ENCODE assay signal across 1 cellular context in the genomic region with DNA sequence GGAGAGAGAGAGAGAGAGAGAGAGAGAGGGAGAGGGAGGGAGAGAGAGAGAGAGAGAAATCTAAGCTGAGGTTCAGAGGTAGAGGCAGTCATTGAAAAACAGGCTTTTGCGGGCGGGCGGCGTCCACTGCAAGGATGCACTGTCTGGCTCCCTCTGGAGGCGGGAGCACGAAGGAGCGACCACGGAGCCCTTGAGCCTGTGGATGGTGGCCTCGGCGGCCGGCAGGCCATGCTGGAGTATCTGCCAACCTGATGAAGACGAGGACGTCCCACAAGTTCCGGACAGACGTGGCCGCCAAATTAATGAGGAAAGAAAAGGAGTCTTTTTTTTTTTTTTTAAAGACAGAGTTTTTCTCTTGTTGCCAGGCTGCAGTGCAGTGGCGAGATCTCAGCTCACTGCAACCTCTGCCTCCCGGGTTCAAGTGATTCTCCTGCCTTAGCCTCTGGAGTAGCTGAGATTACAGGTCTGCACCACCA.
TF ChIP-seq lines count a peak whose summit lies in the region.

No MANE protein-coding gene starts in this region.

TF ChIP-seq in K562, 482 proteins besides CTCF, POLR2A, EP300 and RAD21 (continued from another document and continues in another):
- TF ChIP-seq PKNOX1 (IDR thresholded peaks at IDR 0.05) (no peak), ATF3 (IDR thresholded peaks at IDR 0.05) (no peak), ATF3 (CRISPR knock-in tag; conservative IDR thresholded peaks at IDR 0.05) (no peak), ZBTB2 (IDR thresholded peaks at IDR 0.05) (no peak), ZNF282 (CRISPR knock-in tag; IDR thresholded peaks at IDR 0.05) (no peak), TFAP4 (CRISPR knock-in tag; IDR thresholded peaks at IDR 0.05; ENCODE audit: borderline replicate concordance) (peak; percentile 46; the same call in 1 of the 2 replicates), TAF9B (IDR thresholded peaks at IDR 0.05; ENCODE audit: partially characterized antibody) (no peak), BRCA1 (IDR thresholded peaks at IDR 0.05) (no peak), BRCA1 (CRISPR knock-in tag; IDR thresholded peaks at IDR 0.05) (no peak), CC2D1A (IDR thresholded peaks at IDR 0.05) (peak; percentile 65; the same call in 1 of the 2 replicates), RAD51 (IDR thresholded peaks at IDR 0.05; ENCODE audit: borderline replicate concordance, low read depth) (no peak), ZNF583 (CRISPR knock-in tag; IDR thresholded peaks at IDR 0.05) (no peak), CBFA2T2 (conservative IDR thresholded peaks at IDR 0.05) (no peak), TBP (optimal IDR thresholded peaks at IDR 0.05; ENCODE audit: low read depth, low read length) (no peak), CCAR2 (IDR thresholded peaks at IDR 0.05; ENCODE audit: low read depth, low read length) (no peak), CBFB (CRISPR knock-in tag; IDR thresholded peaks at IDR 0.05) (no peak), ZNF408 (CRISPR knock-in tag; IDR thresholded peaks at IDR 0.05; ENCODE audit: low read depth) (no peak), MTF1 (CRISPR knock-in tag; IDR thresholded peaks at IDR 0.05; ENCODE audit: borderline replicate concordance) (no peak), ZBTB33 (CRISPR knock-in tag; IDR thresholded peaks at IDR 0.05) (peak; percentile 64), HNRNPUL1 (IDR thresholded peaks at IDR 0.05; ENCODE audit: low read length) (no peak), CHD1 (IDR thresholded peaks at IDR 0.05; ENCODE audit: low read length) (no peak), ZNF407 (IDR thresholded peaks at IDR 0.05; ENCODE audit: low read depth) (no peak), RCOR1 (IDR thresholded peaks at IDR 0.05; ENCODE audit: borderline replicate concordance in 1 of 2, low read depth in 2 of 2, low read length in 2 of 2) (peak in 1 of 2 experiments; percentile 51; a peak in 1 of 4 replicates), TAL1 (IDR thresholded peaks at IDR 0.05) (no peak), HMG20B (CRISPR knock-in tag; IDR thresholded peaks at IDR 0.05) (no peak)
- TF ChIP-seq, protein P1, sequence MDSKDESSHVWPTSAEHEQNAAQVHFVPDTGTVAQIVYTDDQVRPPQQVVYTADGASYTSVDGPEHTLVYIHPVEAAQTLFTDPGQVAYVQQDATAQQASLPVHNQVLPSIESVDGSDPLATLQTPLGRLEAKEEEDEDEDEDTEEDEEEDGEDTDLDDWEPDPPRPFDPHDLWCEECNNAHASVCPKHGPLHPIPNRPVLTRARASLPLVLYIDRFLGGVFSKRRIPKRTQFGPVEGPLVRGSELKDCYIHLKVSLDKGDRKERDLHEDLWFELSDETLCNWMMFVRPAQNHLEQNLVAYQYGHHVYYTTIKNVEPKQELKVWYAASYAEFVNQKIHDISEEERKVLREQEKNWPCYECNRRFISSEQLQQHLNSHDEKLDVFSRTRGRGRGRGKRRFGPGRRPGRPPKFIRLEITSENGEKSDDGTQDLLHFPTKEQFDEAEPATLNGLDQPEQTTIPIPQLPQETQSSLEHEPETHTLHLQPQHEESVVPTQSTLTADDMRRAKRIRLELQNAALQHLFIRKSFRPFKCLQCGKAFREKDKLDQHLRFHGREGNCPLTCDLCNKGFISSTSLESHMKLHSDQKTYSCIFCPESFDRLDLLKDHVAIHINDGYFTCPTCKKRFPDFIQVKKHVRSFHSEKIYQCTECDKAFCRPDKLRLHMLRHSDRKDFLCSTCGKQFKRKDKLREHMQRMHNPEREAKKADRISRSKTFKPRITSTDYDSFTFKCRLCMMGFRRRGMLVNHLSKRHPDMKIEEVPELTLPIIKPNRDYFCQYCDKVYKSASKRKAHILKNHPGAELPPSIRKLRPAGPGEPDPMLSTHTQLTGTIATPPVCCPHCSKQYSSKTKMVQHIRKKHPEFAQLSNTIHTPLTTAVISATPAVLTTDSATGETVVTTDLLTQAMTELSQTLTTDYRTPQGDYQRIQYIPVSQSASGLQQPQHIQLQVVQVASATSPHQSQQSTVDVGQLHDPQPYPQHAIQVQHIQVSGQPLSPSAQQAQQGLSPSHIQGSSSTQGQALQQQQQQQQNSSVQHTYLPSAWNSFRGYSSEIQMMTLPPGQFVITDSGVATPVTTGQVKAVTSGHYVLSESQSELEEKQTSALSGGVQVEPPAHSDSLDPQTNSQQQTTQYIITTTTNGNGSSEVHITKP (IDR thresholded peaks at IDR 0.05; ENCODE audit: partially characterized antibody) = no peak
- TF ChIP-seq, protein P2, sequence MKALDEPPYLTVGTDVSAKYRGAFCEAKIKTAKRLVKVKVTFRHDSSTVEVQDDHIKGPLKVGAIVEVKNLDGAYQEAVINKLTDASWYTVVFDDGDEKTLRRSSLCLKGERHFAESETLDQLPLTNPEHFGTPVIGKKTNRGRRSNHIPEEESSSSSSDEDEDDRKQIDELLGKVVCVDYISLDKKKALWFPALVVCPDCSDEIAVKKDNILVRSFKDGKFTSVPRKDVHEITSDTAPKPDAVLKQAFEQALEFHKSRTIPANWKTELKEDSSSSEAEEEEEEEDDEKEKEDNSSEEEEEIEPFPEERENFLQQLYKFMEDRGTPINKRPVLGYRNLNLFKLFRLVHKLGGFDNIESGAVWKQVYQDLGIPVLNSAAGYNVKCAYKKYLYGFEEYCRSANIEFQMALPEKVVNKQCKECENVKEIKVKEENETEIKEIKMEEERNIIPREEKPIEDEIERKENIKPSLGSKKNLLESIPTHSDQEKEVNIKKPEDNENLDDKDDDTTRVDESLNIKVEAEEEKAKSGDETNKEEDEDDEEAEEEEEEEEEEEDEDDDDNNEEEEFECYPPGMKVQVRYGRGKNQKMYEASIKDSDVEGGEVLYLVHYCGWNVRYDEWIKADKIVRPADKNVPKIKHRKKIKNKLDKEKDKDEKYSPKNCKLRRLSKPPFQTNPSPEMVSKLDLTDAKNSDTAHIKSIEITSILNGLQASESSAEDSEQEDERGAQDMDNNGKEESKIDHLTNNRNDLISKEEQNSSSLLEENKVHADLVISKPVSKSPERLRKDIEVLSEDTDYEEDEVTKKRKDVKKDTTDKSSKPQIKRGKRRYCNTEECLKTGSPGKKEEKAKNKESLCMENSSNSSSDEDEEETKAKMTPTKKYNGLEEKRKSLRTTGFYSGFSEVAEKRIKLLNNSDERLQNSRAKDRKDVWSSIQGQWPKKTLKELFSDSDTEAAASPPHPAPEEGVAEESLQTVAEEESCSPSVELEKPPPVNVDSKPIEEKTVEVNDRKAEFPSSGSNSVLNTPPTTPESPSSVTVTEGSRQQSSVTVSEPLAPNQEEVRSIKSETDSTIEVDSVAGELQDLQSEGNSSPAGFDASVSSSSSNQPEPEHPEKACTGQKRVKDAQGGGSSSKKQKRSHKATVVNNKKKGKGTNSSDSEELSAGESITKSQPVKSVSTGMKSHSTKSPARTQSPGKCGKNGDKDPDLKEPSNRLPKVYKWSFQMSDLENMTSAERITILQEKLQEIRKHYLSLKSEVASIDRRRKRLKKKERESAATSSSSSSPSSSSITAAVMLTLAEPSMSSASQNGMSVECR (CRISPR knock-in tag; IDR thresholded peaks at IDR 0.05) = no peak
- TF ChIP-seq, protein P3, sequence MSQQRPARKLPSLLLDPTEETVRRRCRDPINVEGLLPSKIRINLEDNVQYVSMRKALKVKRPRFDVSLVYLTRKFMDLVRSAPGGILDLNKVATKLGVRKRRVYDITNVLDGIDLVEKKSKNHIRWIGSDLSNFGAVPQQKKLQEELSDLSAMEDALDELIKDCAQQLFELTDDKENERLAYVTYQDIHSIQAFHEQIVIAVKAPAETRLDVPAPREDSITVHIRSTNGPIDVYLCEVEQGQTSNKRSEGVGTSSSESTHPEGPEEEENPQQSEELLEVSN (IDR thresholded peaks at IDR 0.05; ENCODE audit: borderline replicate concordance in 1 of 2, extremely low read depth in 1 of 2, insufficient read depth in 1 of 2, insufficient read length in 1 of 2, low read depth in 1 of 2, low read length in 1 of 2, poor library complexity in 1 of 2, severe bottlenecking in 1 of 2) = peak; percentile 48 to 60
